12 cellular contexts compared by ENCODE assay signal in the genomic region with DNA sequence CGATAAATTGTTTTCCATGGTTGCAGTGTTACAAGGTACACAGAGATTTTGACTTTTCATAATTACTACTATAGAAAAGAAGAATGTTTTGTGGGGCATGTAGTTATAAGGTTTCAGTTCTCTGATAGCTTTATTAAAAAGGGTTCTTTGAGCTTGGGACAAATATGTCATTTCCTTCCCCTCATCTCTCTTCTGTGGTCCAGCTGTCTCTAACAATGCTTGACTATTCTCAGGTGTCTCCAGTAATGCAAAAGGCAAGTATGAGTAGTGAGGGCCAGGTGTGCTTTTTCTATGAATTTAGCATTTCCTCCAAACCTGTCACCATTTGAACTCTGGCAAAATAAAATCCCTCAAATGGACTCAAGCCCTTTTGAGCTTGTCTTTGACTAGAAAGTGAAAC.
DNase-seq lines count a peak whose midpoint lies in the region; ATAC-seq and TF ChIP-seq lines count a peak whose summit lies in the region.
"Had no signal": no experiment of that assay in that cellular context is flagged by ENCODE, and none has a peak within 500 bp of the region (broad histone marks: within the 10 kb centered on the region; RNA-seq: fewer than 3 reads in every experiment).

No MANE protein-coding gene starts in this region.

- no peaks in the 10 kb centered on the region for H3K4me1 ChIP-seq in Peyer's patch
- H3K4me1 ChIP-seq: esophagus squamous epithelium had no signal

- H3K27me3 ChIP-seq in Peyer's patch, result no peaks in the 10 kb centered on the region
- H3K27me3 ChIP-seq: esophagus squamous epithelium had no signal

- H3K36me3 ChIP-seq in Peyer's patch, result no peaks in the 10 kb centered on the region

- no peak for TF ChIP-seq CTCF in Peyer's patch (IDR thresholded peaks at IDR 0.05)

- ATAC-seq in GM18508 (IDR thresholded peaks at IDR 0.05; ENCODE audit: insufficient read depth, unreplicated experiment), result peak; percentile 57
- ATAC-seq in GM19468 (IDR thresholded peaks at IDR 0.05; ENCODE audit: extremely low read depth, unreplicated experiment), result peak; percentile 50
- peak; percentile 74 for ATAC-seq in HG02973 (IDR thresholded peaks at IDR 0.05; ENCODE audit: unreplicated experiment)
- ATAC-seq: activated CD4-positive, CD25-positive, alpha-beta regulatory T cell treated with anti-CD3 and anti-CD28 coated beads, Interleukin-2, amount 50 U/mL, for 24 hours; activated T-helper 17 cell treated with anti-CD3 and anti-CD28 coated beads, Interleukin-2, amount 50 U/mL, for 72 hours had no signal

- H3K9me3 ChIP-seq in Peyer's patch, result no peaks in the 10 kb centered on the region
- H3K9me3 ChIP-seq: esophagus squamous epithelium had no signal

- TF ChIP-seq POLR2A in Peyer's patch (IDR thresholded peaks at IDR 0.05), result no peak

- DNase-seq in NCI-H146 (lab: John Stamatoyannopoulos, UW) (peak; percentile 63), Peyer's patch (no peak), DMS153 (lab: John Stamatoyannopoulos, UW) (no peak), HT-29 (ENCODE audit: low spot score) (no peak)
- DNase-seq in stimulated activated CD4-positive, alpha-beta T cell treated with anti-CD3 and anti-CD28 coated beads, Interleukin-12 subunit alpha, Interleukin-12 subunit beta, amount 100 ng/mL, for 4 hours, result no peak
- DNase-seq: caudate nucleus, esophagus squamous epithelium had no signal

- no peak overlapping the region for H3K27ac ChIP-seq in Peyer's patch
- H3K27ac ChIP-seq: esophagus squamous epithelium had no signal

- no peak overlapping the region for H3K4me3 ChIP-seq in Peyer's patch
- H3K4me3 ChIP-seq: esophagus squamous epithelium had no signal
